ENCODE assay signal across 10 cellular contexts in the genomic region with DNA sequence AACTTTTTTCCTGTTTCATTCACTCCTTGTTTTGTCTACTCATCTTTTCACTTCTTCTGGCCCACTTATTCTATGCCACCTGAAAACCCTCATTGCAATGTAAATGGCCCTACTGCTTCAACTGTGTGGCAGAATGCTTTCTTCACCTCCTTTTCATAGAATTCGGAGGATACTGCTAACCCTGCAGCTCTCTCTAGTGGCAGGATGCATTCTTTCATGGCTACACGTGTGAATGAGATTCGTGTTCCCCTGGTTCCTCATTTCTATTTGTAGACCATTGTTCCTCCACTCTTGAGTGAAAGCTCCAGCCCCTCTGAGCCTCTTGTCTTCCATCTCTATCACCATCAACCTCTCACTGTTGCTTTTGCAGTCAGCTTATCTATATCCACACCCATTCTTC. TPM values are rescaled to one million over a fixed set of nuclear protein-coding genes. Genes with fewer than 3 reads are reported as not detected.
A peak's percentile ranks its signal among the peaks of the same experiment; 100 is the strongest.
DNase-seq lines count a peak whose midpoint lies in the region; ATAC-seq and TF ChIP-seq lines count a peak whose summit lies in the region.
"Had no signal": no experiment of that assay in that cellular context is flagged by ENCODE, and none has a peak within 500 bp of the region (broad histone marks: within the 10 kb centered on the region; RNA-seq: fewer than 3 reads in every experiment).

No MANE protein-coding gene starts in this region.

- no peaks in the 10 kb centered on the region for H4K20me1 ChIP-seq in HCT116 (ENCODE audit: insufficient read depth)

- TF ChIP-seq RAD21 in HCT116 (IDR thresholded peaks at IDR 0.05; ENCODE audit: low read depth): peak; percentile 78

- CTCF ChIA-PET in HCT116 (lab: Charles Lee): interaction anchor here (0.7 to 1.3 kb wide), 3 partner anchors 29 to 76 kb away, joined by 3 read pairs; no protein-coding TSS in a partner anchor

- H3K9me3 ChIP-seq in HCT116 (ENCODE audit: control insufficient read depth in 1 of 2, insufficient read depth in 1 of 2, low read depth in 1 of 2, low read length in 2 of 2): no peaks in the 10 kb centered on the region

- intact Hi-C loops in HCT116 (cut with micrococcal nuclease): loop anchor here (2.0 kb wide), 1 partner anchor 33 kb away; no protein-coding TSS in a partner anchor
- intact Hi-C loops in lower leg skin (cut with DNase I; ENCODE audit: low total_unique reads): no loop called here

- BruUV-seq in HCT116 (replicated peaks; lab: Mats Ljungman, UMichigan): no TSS peak

- TF ChIP-seq POLR2A in HCT116 (IDR thresholded peaks at IDR 0.05; ENCODE audit: borderline replicate concordance, extremely low read depth, insufficient read depth, insufficient read length): no peak
- no peak for TF ChIP-seq POLR2A in lower leg skin (IDR thresholded peaks at IDR 0.05)

- no peaks in the 10 kb centered on the region for H3K79me2 ChIP-seq in HCT116 (ENCODE audit: insufficient read depth, low read length)

- no peak overlapping the region for H2AFZ ChIP-seq in HCT116 (ENCODE audit: low read depth, low read length, poor library complexity, severe bottlenecking)

- POLR2A ChIA-PET in HCT116 (lab: Charles Lee): no interaction called here

- ATAC-seq in HCT116: peak; percentile 72
- no peak for ATAC-seq in GM21528 (IDR thresholded peaks at IDR 0.05; ENCODE audit: low FRiP score, unreplicated experiment)

- no peaks in the 10 kb centered on the region for H3K9me2 ChIP-seq in HCT116 (ENCODE audit: insufficient read depth)

- RAD21 ChIA-PET in HCT116 (lab: Charles Lee; ENCODE audit: low non-redundant PET in 1 of 2, low total read pairs in 2 of 2, uncharacterized antibody in 2 of 2, unreplicated experiment in 2 of 2): no interaction called here

- H3K36me3 ChIP-seq in HCT116 (ENCODE audit: control insufficient read depth in 1 of 2, insufficient read depth in 2 of 2, low read length in 2 of 2): no peaks in the 10 kb centered on the region

- 42 to 63% methylated on average over 3 of the region's 3 CpGs for WGBS in lower leg skin, 2 donors

- H3K27me3 ChIP-seq in HCT116 (ENCODE audit: insufficient read depth, low read length): no peaks in the 10 kb centered on the region

- no peak overlapping the region for H3K9ac ChIP-seq in HCT116 (ENCODE audit: low read length)

- in situ Hi-C loops in SK-MEL-5 (cut with HindIII; ENCODE audit: low pct_unique_long_range_greater_than_20kb, low sequenced_read_pairs): no loop called here

- no peaks in the 10 kb centered on the region for H3K4me1 ChIP-seq in HCT116 (ENCODE audit: control insufficient read depth in 1 of 2, insufficient read depth in 2 of 2, low read length in 2 of 2)

- H3K4me2 ChIP-seq in HCT116 (ENCODE audit: low read length): no peak overlapping the region

- TF ChIP-seq CTCF in HCT116 (IDR thresholded peaks at IDR 0.05 in 2 of 3, conservative IDR thresholded peaks at IDR 0.05 in 1 of 3; ENCODE audit: borderline replicate concordance in 1 of 3, insufficient read depth in 1 of 3, low read depth in 2 of 3, low read length in 2 of 3): peak; percentile 57 to 68 (median 65); a peak in 5 of 6 replicates
- TF ChIP-seq CTCF in lower leg skin (IDR thresholded peaks at IDR 0.05): no peak

- H3K27ac ChIP-seq in HCT116 (ENCODE audit: low read depth, low read length): no peak overlapping the region

- peak; percentile 41 to 43 for DNase-seq in AML-193 (lab: John Stamatoyannopoulos, UW)
- DNase-seq in HCT116 (ENCODE audit: low read depth, low spot score): peak; percentile 12
- peak; percentile 55 for DNase-seq in SK-MEL-5 (ENCODE audit: low read depth, low spot score)
- peak; percentile 47 for DNase-seq in hepatic stellate cell (ENCODE audit: low spot score)
- DNase-seq in lower leg skin (ENCODE audit: low spot score in 2 of 2): no peak
- DNase-seq in activated CD4-positive, CD25-positive, alpha-beta regulatory T cell treated with anti-CD3 and anti-CD28 coated beads, Interleukin-2, amount 50 U/mL, for 72 hours: no peak
- no peak for DNase-seq in activated gamma-delta T cell (lab: John Stamatoyannopoulos, UW)
- DNase-seq: activated CD4-positive, alpha-beta memory T cell treated with anti-CD3 and anti-CD28 coated beads for 36 hours had no signal

- H3K4me3 ChIP-seq in HCT116 (replicated peaks in 1 of 2; ENCODE audit: low read depth in 1 of 2, low read length in 2 of 2): no peak overlapping the region
- no peak overlapping the region for H3K4me3 ChIP-seq in lower leg skin (ENCODE audit: low read depth, poor library complexity, severe bottlenecking)

TF ChIP-seq in HCT116, 20 proteins besides CTCF, POLR2A, EP300 and RAD21:
- no peak for TF ChIP-seq CEBPB (IDR thresholded peaks at IDR 0.05; ENCODE audit: low read depth)
- TF ChIP-seq MAX (IDR thresholded peaks at IDR 0.05): peak; percentile 40; the same call in 1 of the 2 replicates

RNA-seq across cellular contexts. Expression of gene CYP26C1, which starts 20.9 kb away (rescaled TPM):
- total RNA-seq in HCT116 (2021; ENCODE audit: unreplicated experiment) (0.07 TPM), lower leg skin (not detected)
- polyA plus RNA-seq in HCT116 (2012): 0.01 TPM in 1 of 2 replicates, not detected in the other
- not detected in 2 replicates for total RNA-seq in SK-MEL-5 (2014; rRNA removed; shearing (Covaris generic))
- polyA plus RNA-seq in SK-MEL-5 (2015; cell fraction: cytosol; rRNA removed): not detected in 2 replicates
- polyA plus RNA-seq in SK-MEL-5 (2015; cell fraction: nucleus; rRNA removed): not detected in 2 replicates
- total RNA-seq: activated CD4-positive, alpha-beta memory T cell treated with anti-CD3 and anti-CD28 coated beads for 36 hours had no signal

RNA-seq across cellular contexts. Expression of gene CYP26A1, which starts 34.0 kb away (rescaled TPM):
- total RNA-seq in HCT116 (2021; ENCODE audit: unreplicated experiment) (0.17 TPM), lower leg skin (under 1 TPM in 2 of 4 donors, not detected in 2; 0.10 to 0.32 TPM)
- polyA plus RNA-seq in HCT116 (2012): 0.06 and 0.12 TPM in 2 replicates
- total RNA-seq in SK-MEL-5 (2014; rRNA removed; shearing (Covaris generic)): not detected in 2 replicates
- polyA plus RNA-seq in SK-MEL-5 (2015; cell fraction: cytosol; rRNA removed): not detected in 2 replicates
- not detected in 2 replicates for polyA plus RNA-seq in SK-MEL-5 (2015; cell fraction: nucleus; rRNA removed)
- total RNA-seq: activated CD4-positive, alpha-beta memory T cell treated with anti-CD3 and anti-CD28 coated beads for 36 hours; mesenteric fat pad had no signal

Comparison
In these comparisons a context has a peak if more than half of its experiments do, and no peak if none do; other contexts are left out.
1. DNase-seq: peak in AML-193 (2 of 2), HCT116 (single experiment), SK-MEL-5 (single experiment) and hepatic stellate cell (single experiment); none in lower leg skin (0 of 2), activated CD4-positive, CD25-positive, alpha-beta regulatory T cell treated with anti-CD3 and anti-CD28 coated beads, Interleukin-2, amount 50 U/mL, for 72 hours (single experiment) and activated gamma-delta T cell (single experiment).
2. CTCF ChIP-seq: peak in HCT116 (3 of 3); none in lower leg skin (0 of 3).